Comparison of ENCODE assay signal across 8 cellular contexts in genomic region chr10:27223964-27224363, GRCh38. TPM values are rescaled to one million over a fixed set of nuclear protein-coding genes. Genes with fewer than 3 reads are reported as not detected.
DNase-seq lines count a peak whose midpoint lies in the region; ATAC-seq, FAIRE-seq and TF ChIP-seq lines count a peak whose summit lies in the region.

No MANE protein-coding gene starts in this region.

- no peaks in the 10 kb centered on the region for H4K20me1 ChIP-seq in HepG2 (ENCODE audit: insufficient read depth, low read length)

- peak; percentile 32 for FAIRE-seq in HepG2 (lab: Jason Lieb, UNC)

- ATAC-seq in HepG2 (peak; percentile 77), GM18907 (IDR thresholded peaks at IDR 0.05; ENCODE audit: unreplicated experiment) (no peak), GM21423 (IDR thresholded peaks at IDR 0.05; ENCODE audit: unreplicated experiment) (no peak)

- H3K9me3 ChIP-seq in HepG2 (ENCODE audit: low read length) (no peaks in the 10 kb centered on the region), suprapubic skin (no peaks in the 10 kb centered on the region)

- H3K4me3 ChIP-seq in AG04449 (ENCODE audit: low read depth, low read length) (no peak overlapping the region), GM12864 (ENCODE audit: low read depth, low read length) (no peak overlapping the region), HepG2 (replicated peaks in 1 of 3; ENCODE audit: insufficient read depth in 1 of 3, low read depth in 2 of 3, low read length in 3 of 3) (no peak overlapping the region), suprapubic skin (no peak overlapping the region)

- CTCF ChIA-PET in AG04449 (lab: Yijun Ruan, JAX) (interaction anchor here (0.6 to 2.5 kb wide), 27 partner anchors 8 to 218 kb away, joined by 3 to 23 read pairs (median 4); partner anchors contain the start of gene ACBD5), HepG2 (lab: Yijun Ruan, JAX; ENCODE audit: low intra/inter-chr PET ratio, low total read pairs) (interaction anchor here (1.5 to 2.3 kb wide), 2 partner anchors 61 to 136 kb away, joined by 3 to 26 read pairs; no protein-coding TSS in a partner anchor)

- no peak overlapping the region for H3K9ac ChIP-seq in HepG2 (ENCODE audit: insufficient read depth, low read depth, low read length)

- no peak overlapping the region for H3K4me2 ChIP-seq in HepG2 (ENCODE audit: low read depth, low read length)

- TF ChIP-seq CTCF in AG04449 (IDR thresholded peaks at IDR 0.05; ENCODE audit: insufficient read depth, low read length, missing control alignments) (peak; percentile 55), GM12864 (IDR thresholded peaks at IDR 0.05; ENCODE audit: low read depth, low read length, missing control alignments) (peak; percentile 44), HepG2 (CRISPR knock-in tag; IDR thresholded peaks at IDR 0.05) (peak; percentile 62), suprapubic skin (IDR thresholded peaks at IDR 0.05) (peak; percentile 18 to 44)

- no peaks in the 10 kb centered on the region for H3K79me2 ChIP-seq in HepG2 (ENCODE audit: insufficient read depth, low read length)

- TF ChIP-seq RAD21 in HepG2 (CRISPR knock-in tag; IDR thresholded peaks at IDR 0.05) = no peak

- intact Hi-C loops in HepG2 (cut with micrococcal nuclease; ENCODE audit: unreplicated experiment) = loop anchor here (1.0 kb wide), 2 partner anchors 61 to 136 kb away; no protein-coding TSS in a partner anchor

- peaks cover 4 to 28% of the 10 kb centered on the region in 2 experiments for H3K36me3 ChIP-seq in HepG2 (replicated peaks in 1 of 2; ENCODE audit: control insufficient read depth in 1 of 2, insufficient read depth in 2 of 2, low read length in 2 of 2)
- H3K36me3 ChIP-seq in suprapubic skin = peaks cover 47% of the 10 kb centered on the region

- H2AFZ ChIP-seq in HepG2 (ENCODE audit: low read length) = no peak overlapping the region

- WGBS in HepG2 (ENCODE audit: low lambda C conversion rate) = 70% methylated on average over 5 of the region's 5 CpGs
- 82% methylated on average over 5 of the region's 5 CpGs for WGBS in suprapubic skin

- in situ Hi-C loops in HepG2 (cut with HindIII; ENCODE audit: extremely low pct_ligation_motif_present, low pct_unique_long_range_greater_than_20kb) = loop anchor here (10.0 kb wide), 1 partner anchor 131 kb away; no protein-coding TSS in a partner anchor

- TF ChIP-seq EP300 in HepG2 (IDR thresholded peaks at IDR 0.05; ENCODE audit: low read depth in 2 of 2, low read length in 2 of 2) (no peak), HepG2 (CRISPR knock-in tag; IDR thresholded peaks at IDR 0.05; ENCODE audit: borderline replicate concordance) (no peak), suprapubic skin (IDR thresholded peaks at IDR 0.05) (no peak)

- TF ChIP-seq POLR2A in HepG2 (IDR thresholded peaks at IDR 0.05; ENCODE audit: insufficient read depth in 1 of 2, low read depth in 2 of 2, low read length in 2 of 2) = no peak
- no peak for TF ChIP-seq POLR2A in suprapubic skin (IDR thresholded peaks at IDR 0.05)

- H3K4me1 ChIP-seq in HepG2 (ENCODE audit: insufficient read depth, low read length) (no peaks in the 10 kb centered on the region), suprapubic skin (no peaks in the 10 kb centered on the region)

- DNase-seq in AG04449 (ENCODE audit: low read depth, low spot score) (no peak), GM12864 (ENCODE audit: low read depth) (peak; percentile 8), RKO (ENCODE audit: low spot score) (peak; percentile 60), astrocyte of the hippocampus (ENCODE audit: low read depth, low spot score) (peak; percentile 45), HepG2 (ENCODE audit: low spot score) (peak; percentile 46), suprapubic skin (ENCODE audit: low spot score in 2 of 2) (peak in 1 of 2 donors; percentile 72)

- BruUV-seq in HepG2 (replicated peaks; lab: Mats Ljungman, UMichigan) = no TSS peak

- H3K27ac ChIP-seq in HepG2 (ENCODE audit: extremely low read length, insufficient read depth, low read length) (no peak overlapping the region), suprapubic skin (no peak overlapping the region)

- H3K27me3 ChIP-seq in HepG2 (ENCODE audit: control insufficient read depth in 1 of 2, insufficient read depth in 2 of 2, low read length in 2 of 2) (no peaks in the 10 kb centered on the region), suprapubic skin (no peaks in the 10 kb centered on the region)

- POLR2A ChIA-PET in AG04449 (lab: Yijun Ruan, JAX) = no interaction called here
- POLR2A ChIA-PET in HepG2 (lab: Yijun Ruan, JAX) = interaction anchor here (1.6 kb wide), 1 partner anchor 18 kb away, joined by 6 read pairs; no protein-coding TSS in a partner anchor

TF ChIP-seq in HepG2, 621 proteins besides CTCF, POLR2A, EP300 and RAD21 (continues in another document):
- TF ChIP-seq FOXP1 (IDR thresholded peaks at IDR 0.05) (no peak), FOXP1 (CRISPR knock-in tag; IDR thresholded peaks at IDR 0.05) (no peak), ZNF773 (CRISPR knock-in tag; IDR thresholded peaks at IDR 0.05; ENCODE audit: borderline replicate concordance) (no peak), STAG1 (CRISPR knock-in tag; IDR thresholded peaks at IDR 0.05) (peak; percentile 54), PHF20 (CRISPR knock-in tag; IDR thresholded peaks at IDR 0.05) (no peak), ARID3A (IDR thresholded peaks at IDR 0.05; ENCODE audit: low read depth, low read length) (peak; percentile 72; the same call in 1 of the 2 replicates), ZNF790 (CRISPR knock-in tag; IDR thresholded peaks at IDR 0.05; ENCODE audit: borderline replicate concordance) (no peak), ZNF281 (CRISPR knock-in tag; IDR thresholded peaks at IDR 0.05; ENCODE audit: borderline replicate concordance) (no peak), SMC3 (IDR thresholded peaks at IDR 0.05; ENCODE audit: low read length) (peak; percentile 57; the same call in 1 of the 2 replicates)

RNA-seq across cellular contexts. Expression of gene ACBD5, which starts 16.6 kb away (rescaled TPM):
- total RNA-seq in HepG2 (2016; rRNA removed; fragmentation: Illumina TruSeq; extraction: Trizol) (14.8 and 21.4 TPM in 2 replicates), suprapubic skin (10 to 100 TPM; 17.4 to 29.4 (median 18.8) TPM)
- 1.5 and 1.9 TPM in 2 replicates for total RNA-seq in HepG2 (2016; cell fraction: cytosol; rRNA removed; fragmentation: Illumina TruSeq; extraction: Trizol; ENCODE audit: low read depth)
- 14.2 and 19.3 TPM in 2 replicates for total RNA-seq in HepG2 (2016; cell fraction: insoluble cytoplasmic fraction; rRNA removed; fragmentation: Illumina TruSeq; extraction: Trizol)
- total RNA-seq in HepG2 (2016; cell fraction: membrane; rRNA removed; fragmentation: Illumina TruSeq; extraction: Trizol) = 6.0 and 6.5 TPM in 2 replicates
- 9.3 and 12.6 TPM in 2 replicates for total RNA-seq in HepG2 (2016; cell fraction: nucleus; rRNA removed; fragmentation: Illumina TruSeq; extraction: Trizol)
- polyA plus RNA-seq in HepG2 (2011; rRNA removed) = 9.1 and 10.3 TPM in 2 replicates
- 5.0 and 7.1 TPM in 2 replicates for polyA plus RNA-seq in HepG2 (2011; cell fraction: cytosol; rRNA removed)
- 4.6 and 5.0 TPM in 2 replicates for polyA plus RNA-seq in HepG2 (2011; cell fraction: nucleus; rRNA removed)
- 12.0 and 15.3 TPM in 2 replicates for polyA plus RNA-seq in HepG2 (2012)
- polyA plus RNA-seq in HepG2 (2016; cell fraction: cytosol; fragmentation: Illumina TruSeq; extraction: Trizol; ENCODE audit: low read depth) = 0.67 and 0.87 TPM in 2 replicates
- 12.6 and 14.1 TPM in 2 replicates for polyA plus RNA-seq in HepG2 (2016; cell fraction: insoluble cytoplasmic fraction; fragmentation: Illumina TruSeq; extraction: Trizol; ENCODE audit: low read depth)
- 2.3 and 2.7 TPM in 2 replicates for polyA plus RNA-seq in HepG2 (2016; cell fraction: membrane; fragmentation: Illumina TruSeq; extraction: Trizol; ENCODE audit: low read depth)
- polyA plus RNA-seq in HepG2 (2016; cell fraction: nucleus; fragmentation: Illumina TruSeq; extraction: Trizol; ENCODE audit: insufficient read depth, low read depth) = 11.3 and 11.8 TPM in 2 replicates
- polyA minus RNA-seq in HepG2 (2011; rRNA and poly(A)+ RNA removed; ENCODE audit: low replicate concordance) = 4.6 and 10.7 TPM in 2 replicates
- 8.6 and 10.7 TPM in 2 replicates for polyA minus RNA-seq in HepG2 (2011; cell fraction: cytosol; rRNA and poly(A)+ RNA removed)
- polyA minus RNA-seq in HepG2 (2011; cell fraction: nucleus; rRNA and poly(A)+ RNA removed) = 13.4 and 13.8 TPM in 2 replicates
